In genomic region chrX:20477219-20477618, GRCh38 we compare ENCODE assay signal across 20 cellular contexts.
DNase-seq lines count a peak whose midpoint lies in the region; ATAC-seq, FAIRE-seq and TF ChIP-seq lines count a peak whose summit lies in the region.
"Had no signal": no experiment of that assay in that cellular context is flagged by ENCODE, and none has a peak within 500 bp of the region (broad histone marks: within the 10 kb centered on the region; RNA-seq: fewer than 3 reads in every experiment).

No MANE protein-coding gene starts in this region.

- no peak overlapping the region for H2AFZ ChIP-seq in HepG2 (ENCODE audit: low read length)

- in situ Hi-C loops in HepG2 (cut with HindIII; ENCODE audit: extremely low pct_ligation_motif_present, low pct_unique_long_range_greater_than_20kb), result no loop called here

- H3K9ac ChIP-seq in HepG2 (ENCODE audit: insufficient read depth, low read depth, low read length) (peak overlapping the region; percentile 43), mesendoderm (ENCODE audit: low read length) (no peak overlapping the region)
- H3K9ac ChIP-seq: BLaER1 treated with 17β-estradiol and CSF1 and Interleukin-3, amounts not matched to agents 10 nM and 100 nM had no signal

- peak; percentile 56 for ATAC-seq in HepG2
- ATAC-seq in right lobe of liver, result no peak
- ATAC-seq: A549; CD8-positive, alpha-beta T cell had no signal

- peak in 1 of 2 experiments; percentile 96; a peak in 2 of 4 replicates for TF ChIP-seq EP300 in HepG2 (IDR thresholded peaks at IDR 0.05; ENCODE audit: low read depth in 2 of 2, low read length in 2 of 2)
- peak; percentile 66; the same call in 1 of the 2 replicates for TF ChIP-seq EP300 in HepG2 (CRISPR knock-in tag; IDR thresholded peaks at IDR 0.05; ENCODE audit: borderline replicate concordance)

- FAIRE-seq in HepG2 (lab: Jason Lieb, UNC), result peak; percentile 93
- FAIRE-seq: D721Med, G401.6, GM12891, GM19239 had no signal

- H3K27ac ChIP-seq in HepG2 (ENCODE audit: extremely low read length, insufficient read depth, low read length) (peak overlapping the region; percentile 92), right lobe of liver (no peak overlapping the region), mesendoderm (ENCODE audit: low read depth, low read length) (no peak overlapping the region)
- H3K27ac ChIP-seq: 22Rv1; A549; BLaER1 treated with 17β-estradiol and CSF1 and Interleukin-3, amounts not matched to agents 10 nM and 100 nM; C4-2B had no signal

- peak; percentile 26 for DNase-seq in DMS53 treated with DMSO at 0.1 percent for 48 hours (lab: John Stamatoyannopoulos, UW; ENCODE audit: unreplicated experiment)
- DNase-seq in DMS53 (lab: John Stamatoyannopoulos, UW), result no peak
- peak; percentile 71 for DNase-seq in HepG2 (ENCODE audit: low spot score)
- DNase-seq in right lobe of liver, result no peak
- peak; percentile 0 for DNase-seq in mesendoderm
- DNase-seq in cerebellar nuclear complex (lab: John Stamatoyannopoulos, UW), result no peak
- DNase-seq: AML-193; Calu3; CD4-positive, alpha-beta T cell; CD8-positive, alpha-beta T cell; GF-D8 had no signal

- POLR2A ChIA-PET in HepG2 (lab: Yijun Ruan, JAX), result interaction anchor here (0.8 to 2.4 kb wide), 4 partner anchors 15 to 224 kb away, joined by 3 to 11 read pairs (median 5); no protein-coding TSS in a partner anchor

- no peak overlapping the region for H4K8ac ChIP-seq in mesendoderm (ENCODE audit: low read depth, low read length)

- WGBS in HepG2 (ENCODE audit: low lambda C conversion rate), result 0% methylated on average over 3 of the region's 3 CpGs
- 25% methylated on average over 3 of the region's 3 CpGs for WGBS in right lobe of liver (ENCODE audit: insufficient coverage, low coverage, low lambda C conversion rate, missing lambda C conversion rate)
- no CpG with 5 or more reads among the region's 3 CpGs for WGBS in mesendoderm (ENCODE audit: extremely low coverage, insufficient coverage, low lambda C conversion rate)

- H4K5ac ChIP-seq in mesendoderm (ENCODE audit: low read length), result no peak overlapping the region

- no peak overlapping the region for H3K4ac ChIP-seq in mesendoderm (ENCODE audit: low read depth, low read length)

- H3K4me1 ChIP-seq in HepG2 (ENCODE audit: insufficient read depth, low read length) (peaks cover 100% of the 10 kb centered on the region), right lobe of liver (no peaks in the 10 kb centered on the region), mesendoderm (ENCODE audit: control insufficient read depth, low read depth, low read length) (no peaks in the 10 kb centered on the region)
- H3K4me1 ChIP-seq: BLaER1 treated with 17β-estradiol and CSF1 and Interleukin-3, amounts not matched to agents 10 nM and 100 nM had no signal

- H3K23ac ChIP-seq in mesendoderm (ENCODE audit: low read length), result no peak overlapping the region

- no peak overlapping the region for H2AK5ac ChIP-seq in mesendoderm (ENCODE audit: low read length)

- no peak overlapping the region for H2BK120ac ChIP-seq in mesendoderm (ENCODE audit: low read depth, low read length)

- H3K27me3 ChIP-seq in HepG2 (ENCODE audit: control insufficient read depth in 1 of 2, insufficient read depth in 2 of 2, low read length in 2 of 2), result no peaks in the 10 kb centered on the region
- H3K27me3 ChIP-seq in right lobe of liver, result no peaks in the 10 kb centered on the region
- H3K27me3 ChIP-seq in mesendoderm (ENCODE audit: insufficient read depth, low read length, poor library complexity), result no peaks in the 10 kb centered on the region
- H3K27me3 ChIP-seq: BLaER1 treated with 17β-estradiol and CSF1 and Interleukin-3, amounts not matched to agents 10 nM and 100 nM had no signal

- no peak overlapping the region for H3K4me3 ChIP-seq in HepG2 (replicated peaks in 1 of 3; ENCODE audit: insufficient read depth in 1 of 3, low read depth in 2 of 3, low read length in 3 of 3)
- H3K4me3 ChIP-seq in right lobe of liver, result no peak overlapping the region
- H3K4me3 ChIP-seq in mesendoderm (ENCODE audit: low read length), result no peak overlapping the region
- H3K4me3 ChIP-seq: A549; BLaER1 treated with 17β-estradiol and CSF1 and Interleukin-3, amounts not matched to agents 10 nM and 100 nM had no signal

- intact Hi-C loops in HepG2 (cut with micrococcal nuclease; ENCODE audit: unreplicated experiment), result loop anchor here (10.0 kb wide), 1 partner anchor 222 kb away; no protein-coding TSS in a partner anchor
- intact Hi-C loops in right lobe of liver (cut with DNase I), result no loop called here

- no peaks in the 10 kb centered on the region for H4K20me1 ChIP-seq in HepG2 (ENCODE audit: insufficient read depth, low read length)
- H4K20me1 ChIP-seq: BLaER1 treated with 17β-estradiol and CSF1 and Interleukin-3, amounts not matched to agents 10 nM and 100 nM had no signal

- no TSS peak for BruUV-seq in HepG2 (replicated peaks; lab: Mats Ljungman, UMichigan)

- no peak overlapping the region for H3K18ac ChIP-seq in mesendoderm (ENCODE audit: low read length)

- CTCF ChIA-PET in HepG2 (lab: Yijun Ruan, JAX; ENCODE audit: low intra/inter-chr PET ratio, low total read pairs), result no interaction called here

- H3K4me2 ChIP-seq in HepG2 (ENCODE audit: low read depth, low read length), result peak overlapping the region; percentile 9; the same call in 1 of the 2 replicates
- H3K4me2 ChIP-seq in mesendoderm (ENCODE audit: low read length), result no peak overlapping the region
- H3K4me2 ChIP-seq: A549; BLaER1 treated with 17β-estradiol and CSF1 and Interleukin-3, amounts not matched to agents 10 nM and 100 nM had no signal

- TF ChIP-seq POLR2A in HepG2 (IDR thresholded peaks at IDR 0.05; ENCODE audit: insufficient read depth in 1 of 2, low read depth in 2 of 2, low read length in 2 of 2), result no peak
- TF ChIP-seq POLR2A in right lobe of liver (IDR thresholded peaks at IDR 0.05), result no peak

- no peak for TF ChIP-seq RAD21 in HepG2 (CRISPR knock-in tag; IDR thresholded peaks at IDR 0.05)

- H2BK5ac ChIP-seq in mesendoderm (ENCODE audit: low read length), result no peak overlapping the region

- H3K36me3 ChIP-seq in HepG2 (replicated peaks in 1 of 2; ENCODE audit: control insufficient read depth in 1 of 2, insufficient read depth in 2 of 2, low read length in 2 of 2) (no peaks in the 10 kb centered on the region), right lobe of liver (no peaks in the 10 kb centered on the region), mesendoderm (ENCODE audit: control insufficient read depth, insufficient read depth, low read length) (no peaks in the 10 kb centered on the region)
- H3K36me3 ChIP-seq: BLaER1 treated with 17β-estradiol and CSF1 and Interleukin-3, amounts not matched to agents 10 nM and 100 nM had no signal

- H3K79me1 ChIP-seq in mesendoderm (ENCODE audit: low read length), result no peaks in the 10 kb centered on the region

- H3K9me3 ChIP-seq in HepG2 (ENCODE audit: low read length), result no peaks in the 10 kb centered on the region
- no peaks in the 10 kb centered on the region for H3K9me3 ChIP-seq in right lobe of liver
- H3K9me3 ChIP-seq: A549; BLaER1 treated with 17β-estradiol and CSF1 and Interleukin-3, amounts not matched to agents 10 nM and 100 nM; Caco-2 had no signal

- no peak overlapping the region for H2BK15ac ChIP-seq in mesendoderm (replicated peaks; ENCODE audit: low read depth)

- H3K79me2 ChIP-seq in HepG2 (ENCODE audit: insufficient read depth, low read length) (no peaks in the 10 kb centered on the region), mesendoderm (ENCODE audit: control insufficient read depth, insufficient read depth, low read length) (no peaks in the 10 kb centered on the region)

- H3K56ac ChIP-seq in mesendoderm (ENCODE audit: low read length), result no peak overlapping the region

- TF ChIP-seq CTCF in HepG2 (CRISPR knock-in tag; IDR thresholded peaks at IDR 0.05), result no peak
- no peak for TF ChIP-seq CTCF in right lobe of liver (IDR thresholded peaks at IDR 0.05)

TF ChIP-seq in HepG2, 621 proteins besides CTCF, POLR2A, EP300 and RAD21 (continues in another document):
- TF ChIP-seq, protein P1, sequence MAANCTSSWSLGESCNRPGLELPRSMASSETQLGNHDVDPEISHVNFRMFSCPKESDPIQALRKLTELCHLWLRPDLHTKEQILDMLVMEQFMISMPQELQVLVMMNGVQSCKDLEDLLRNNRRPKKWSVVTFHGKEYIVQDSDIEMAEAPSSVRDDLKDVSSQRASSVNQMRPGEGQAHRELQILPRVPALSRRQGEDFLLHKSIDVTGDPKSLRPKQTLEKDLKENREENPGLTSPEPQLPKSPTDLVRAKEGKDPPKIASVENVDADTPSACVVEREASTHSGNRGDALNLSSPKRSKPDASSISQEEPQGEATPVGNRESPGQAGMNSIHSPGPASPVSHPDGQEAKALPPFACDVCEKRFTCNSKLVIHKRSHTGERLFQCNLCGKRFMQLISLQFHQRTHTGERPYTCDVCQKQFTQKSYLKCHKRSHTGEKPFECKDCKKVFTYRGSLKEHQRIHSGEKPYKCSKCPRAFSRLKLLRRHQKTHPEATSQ (CRISPR knock-in tag; IDR thresholded peaks at IDR 0.05; ENCODE audit: borderline replicate concordance), result no peak

Comparison
In these comparisons a context has a peak if more than half of its experiments do, and no peak if none do; other contexts are left out.
1. DNase-seq: peak in DMS53 treated with DMSO at 0.1 percent for 48 hours (single experiment), HepG2 (single experiment) and mesendoderm (single experiment); none in DMS53 (single experiment), right lobe of liver (0 of 3) and cerebellar nuclear complex (0 of 2).